ENCODE assay signal across 10 cellular contexts in genomic region chr11:36945384-36945783, GRCh38.
DNase-seq lines count a peak whose midpoint lies in the region; ATAC-seq and TF ChIP-seq lines count a peak whose summit lies in the region.
"Had no signal": no experiment of that assay in that cellular context is flagged by ENCODE, and none has a peak within 500 bp of the region (broad histone marks: within the 10 kb centered on the region; RNA-seq: fewer than 3 reads in every experiment).

No MANE protein-coding gene starts in this region.

- H3K9me3 Mint-ChIP-seq in MCF 10A (ENCODE audit: unreplicated experiment) = no peaks in the 10 kb centered on the region

- POLR2A ChIA-PET in MCF 10A (lab: Yijun Ruan, JAX) = interaction anchor here (0.6 kb wide), 1 partner anchor 112 kb away, joined by 4 read pairs; no protein-coding TSS in a partner anchor

- TF ChIP-seq CTCF in MCF 10A (IDR thresholded peaks at IDR 0.05; ENCODE audit: unreplicated experiment) (peak; percentile 42), breast epithelium (IDR thresholded peaks at IDR 0.05) (no peak), dorsolateral prefrontal cortex (IDR thresholded peaks at IDR 0.05 in 54 of 56, conservative IDR thresholded peaks at IDR 0.05 in 2 of 56; ENCODE audit: low read depth in 1 of 56, partially characterized antibody in 56 of 56) (peak in 51 of 56 donors; percentile 14 to 51 (median 37))

- no peak overlapping the region for H3K27ac Mint-ChIP-seq in MCF 10A (ENCODE audit: low read depth, unreplicated experiment)

- no peaks in the 10 kb centered on the region for H3K4me1 ChIP-seq in breast epithelium

- H3K27me3 Mint-ChIP-seq in MCF 10A (ENCODE audit: insufficient read depth, unreplicated experiment) = no peaks in the 10 kb centered on the region

- CTCF ChIA-PET in MCF 10A (lab: Yijun Ruan, JAX) = interaction anchor here (0.5 to 2.0 kb wide), 19 partner anchors 8 to 1214 kb away, joined by 3 to 8 read pairs (median 4); no protein-coding TSS in a partner anchor

- no peak overlapping the region for H3K4me3 Mint-ChIP-seq in MCF 10A (ENCODE audit: unreplicated experiment)

- H3K4me1 Mint-ChIP-seq in MCF 10A (ENCODE audit: insufficient read depth, unreplicated experiment) = no peaks in the 10 kb centered on the region

- no peaks in the 10 kb centered on the region for H3K27me3 ChIP-seq in breast epithelium
- peaks cover 0 to 4% (median 0%) of the 10 kb centered on the region in 45 donors for H3K27me3 ChIP-seq in dorsolateral prefrontal cortex

- H3K4me3 ChIP-seq in breast epithelium (no peak overlapping the region), dorsolateral prefrontal cortex (no peak overlapping the region)

- ATAC-seq in GM18505 (IDR thresholded peaks at IDR 0.05; ENCODE audit: unreplicated experiment) = no peak

- H3K27ac ChIP-seq in breast epithelium (no peak overlapping the region), dorsolateral prefrontal cortex (no peak overlapping the region)

- peak; percentile 13 for DNase-seq in MCF 10A (ENCODE audit: unreplicated experiment)
- no peak for DNase-seq in breast epithelium (ENCODE audit: low spot score in 2 of 2)
- peak; percentile 5 for DNase-seq in MV-4-11 (lab: John Stamatoyannopoulos, UW)
- no peak for DNase-seq in dorsolateral prefrontal cortex
- peak; percentile 1 for DNase-seq in stromal cell of bone marrow (ENCODE audit: low read depth)
- DNase-seq in RPMI8226 = no peak
- DNase-seq in NOMO-1 (lab: John Stamatoyannopoulos, UW; ENCODE audit: unreplicated experiment in 2 of 2) = no peak
- DNase-seq: foreskin melanocyte; stimulated activated CD8-positive, alpha-beta memory T cell treated with anti-CD3 and anti-CD28 coated beads, Interleukin-4, amount 100 ng/mL, for 48 hours had no signal

- no peaks in the 10 kb centered on the region for H3K9me3 ChIP-seq in breast epithelium

- H3K36me3 ChIP-seq in breast epithelium = no peaks in the 10 kb centered on the region

- intact Hi-C loops in MCF 10A (cut with micrococcal nuclease) (loop anchor here (5.0 kb wide), 1 partner anchor 502 kb away; no protein-coding TSS in a partner anchor), breast epithelium (cut with DNase I; ENCODE audit: low total_unique reads) (no loop called here), dorsolateral prefrontal cortex (cut with DNase I) (no loop called here)

- no peaks in the 10 kb centered on the region for H3K36me3 Mint-ChIP-seq in MCF 10A (ENCODE audit: insufficient read depth, unreplicated experiment)

- BruUV-seq in MCF 10A (replicated peaks; lab: Mats Ljungman, UMichigan) = no TSS peak

- TF ChIP-seq POLR2A in breast epithelium (IDR thresholded peaks at IDR 0.05) (no peak), GM18505 (IDR thresholded peaks at IDR 0.05; ENCODE audit: borderline replicate concordance, extremely low read depth, insufficient read depth, insufficient read length) (no peak)

Comparison
In these comparisons a context has a peak if more than half of its experiments do, and no peak if none do; other contexts are left out.
1. DNase-seq: peak in MCF 10A (single experiment), MV-4-11 (single experiment) and stromal cell of bone marrow (single experiment); none in breast epithelium (0 of 2), dorsolateral prefrontal cortex (0 of 10), RPMI8226 (single experiment) and NOMO-1 (0 of 2).
2. CTCF ChIP-seq: peak in MCF 10A (single experiment) and dorsolateral prefrontal cortex (51 of 56); none in breast epithelium (0 of 3).